Comparison of ENCODE assay signal across 29 cellular contexts in the genomic region with DNA sequence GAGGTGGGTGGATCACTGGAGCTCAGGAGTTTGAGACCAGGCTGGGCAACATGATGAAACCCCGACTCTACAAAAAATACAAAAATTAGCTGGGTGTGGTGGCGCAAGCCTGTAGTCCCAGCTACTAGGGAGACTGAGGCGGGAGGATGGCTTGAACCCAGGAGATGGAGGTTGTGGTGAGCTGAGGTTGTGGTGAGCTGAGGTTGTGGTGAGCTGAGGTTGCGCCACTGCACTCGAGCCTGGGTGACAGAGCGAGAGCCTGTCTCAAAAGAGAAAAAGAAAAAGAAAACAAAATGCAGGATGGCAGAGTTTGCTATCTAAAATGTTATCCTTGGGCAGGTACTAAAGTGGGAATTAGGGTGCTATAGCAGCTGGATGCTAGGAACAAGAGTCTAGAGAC. TPM values are rescaled to one million over a fixed set of nuclear protein-coding genes. Genes with fewer than 3 reads are reported as not detected.
DNase-seq lines count a peak whose midpoint lies in the region; ATAC-seq, FAIRE-seq and TF ChIP-seq lines count a peak whose summit lies in the region.
"Had no signal": no experiment of that assay in that cellular context is flagged by ENCODE, and none has a peak within 500 bp of the region (broad histone marks: within the 10 kb centered on the region; RNA-seq: fewer than 3 reads in every experiment).

No MANE protein-coding gene starts in this region.

- TF ChIP-seq RAD21 in A549 (conservative IDR thresholded peaks at IDR 0.05 in 1 of 2, IDR thresholded peaks at IDR 0.05 in 1 of 2): no peak

- H3K27ac Mint-ChIP-seq in T-helper 1 cell treated with Interleukin-12 subunit alpha and Interleukin-12 subunit beta and Interleukin-4 antibody, amounts not matched to agents 30 μg/mL and 1 μg/mL, for 36 hours: peak overlapping the region; percentile 52
- peak overlapping the region; percentile 29 for H3K27ac Mint-ChIP-seq in neural progenitor cell
- no peak overlapping the region for H3K27ac Mint-ChIP-seq in CD4-positive, alpha-beta T cell
- H3K27ac Mint-ChIP-seq: GM23338, IgD-negative memory B cell had no signal

- no peaks in the 10 kb centered on the region for H3K36me3 Mint-ChIP-seq in T-helper 1 cell treated with Interleukin-12 subunit alpha and Interleukin-12 subunit beta and Interleukin-4 antibody, amounts not matched to agents 30 μg/mL and 1 μg/mL, for 36 hours (ENCODE audit: low read depth)
- peaks cover 3% of the 10 kb centered on the region for H3K36me3 Mint-ChIP-seq in neural progenitor cell
- no peaks in the 10 kb centered on the region for H3K36me3 Mint-ChIP-seq in CD4-positive, alpha-beta T cell (ENCODE audit: low read depth)
- H3K36me3 Mint-ChIP-seq: naive thymus-derived CD4-positive, alpha-beta T cell had no signal

- H3K79me2 ChIP-seq in neural progenitor cell (ENCODE audit: low read depth): no peaks in the 10 kb centered on the region

- no peaks in the 10 kb centered on the region for H3K27me3 Mint-ChIP-seq in T-helper 1 cell treated with Interleukin-12 subunit alpha and Interleukin-12 subunit beta and Interleukin-4 antibody, amounts not matched to agents 30 μg/mL and 1 μg/mL, for 36 hours (ENCODE audit: low read depth)
- H3K27me3 Mint-ChIP-seq in neural progenitor cell (ENCODE audit: insufficient read depth, low read depth): peaks cover 2% of the 10 kb centered on the region
- H3K27me3 Mint-ChIP-seq in CD4-positive, alpha-beta T cell: no peaks in the 10 kb centered on the region
- H3K27me3 Mint-ChIP-seq: naive thymus-derived CD4-positive, alpha-beta T cell had no signal

- FAIRE-seq in A549 (lab: Jason Lieb, UNC): no peak
- FAIRE-seq: D721Med had no signal

- no peak overlapping the region for H3K9ac ChIP-seq in neural progenitor cell

- no peak overlapping the region for H2AFZ ChIP-seq in neural progenitor cell (replicated peaks)
- H2AFZ ChIP-seq: GM23338 had no signal

- CTCF ChIA-PET in A549 (lab: Yijun Ruan, JAX): interaction anchor here (0.8 to 2.1 kb wide), 3 partner anchors 11 to 44 kb away, joined by 3 to 15 read pairs (median 11); a partner anchor contains a TSS
- CTCF ChIA-PET in Panc1 (lab: Charles Lee): interaction anchor here (1.3 kb wide), 1 partner anchor 44 kb away, joined by 6 read pairs; no protein-coding TSS in a partner anchor
- CTCF ChIA-PET in CD4-positive, alpha-beta T cell (lab: Charles Lee): no interaction called here

- H3K4me2 ChIP-seq in A549: no peak overlapping the region
- H3K4me2 ChIP-seq in neural progenitor cell: no peak overlapping the region
- H3K4me2 ChIP-seq: GM23338 had no signal

- no peak for ATAC-seq in A549
- ATAC-seq in Panc1: no peak
- ATAC-seq in CD4-positive, alpha-beta T cell (ENCODE audit: poor library complexity): no peak
- ATAC-seq in HG03175 (IDR thresholded peaks at IDR 0.05; ENCODE audit: unreplicated experiment): no peak
- ATAC-seq: GM23338; heart left ventricle; lower lobe of right lung; naive thymus-derived CD4-positive, alpha-beta T cell; psoas muscle; sciatic nerve had no signal

- H3K27me3 ChIP-seq in Panc1 (ENCODE audit: control insufficient read depth, insufficient read depth, low read length) (no peaks in the 10 kb centered on the region), neural progenitor cell (peaks cover 8% of the 10 kb centered on the region)
- H3K27me3 ChIP-seq in CD4-positive, alpha-beta T cell (ENCODE audit: control insufficient read depth, insufficient read depth, low read length): no peaks in the 10 kb centered on the region
- H3K27me3 ChIP-seq: esophagus muscularis mucosa, heart left ventricle, tibial nerve had no signal

- peaks cover 74% of the 10 kb centered on the region for H3K4me1 ChIP-seq in A549
- H3K4me1 ChIP-seq in Panc1 (ENCODE audit: control insufficient read depth, insufficient read depth, low read length): peaks cover 71% of the 10 kb centered on the region
- H3K4me1 ChIP-seq in neural progenitor cell: peaks cover 6% of the 10 kb centered on the region
- H3K4me1 ChIP-seq: esophagus muscularis mucosa, heart left ventricle, lower lobe of right lung, psoas muscle had no signal

- TF ChIP-seq POLR2A in A549 (IDR thresholded peaks at IDR 0.05; ENCODE audit: low read length): no peak

- H3F3A ChIP-seq in neural progenitor cell (ENCODE audit: low read depth): no peaks in the 10 kb centered on the region

- H3K27ac ChIP-seq in A549 (peak overlapping the region; percentile 85 to 90), Panc1 (ENCODE audit: low read length) (peak overlapping the region; percentile 97), neural progenitor cell (no peak overlapping the region)
- no peak overlapping the region for H3K27ac ChIP-seq in CD4-positive, alpha-beta T cell (ENCODE audit: low read depth, low read length)
- H3K27ac ChIP-seq: esophagus muscularis mucosa, heart left ventricle, lower lobe of right lung, psoas muscle, tibial nerve had no signal

- peaks cover 14% of the 10 kb centered on the region for H3K4me1 Mint-ChIP-seq in T-helper 1 cell treated with Interleukin-12 subunit alpha and Interleukin-12 subunit beta and Interleukin-4 antibody, amounts not matched to agents 30 μg/mL and 1 μg/mL, for 36 hours (ENCODE audit: low read depth)
- peaks cover 11% of the 10 kb centered on the region for H3K4me1 Mint-ChIP-seq in neural progenitor cell
- peaks cover 6% of the 10 kb centered on the region for H3K4me1 Mint-ChIP-seq in CD4-positive, alpha-beta T cell (ENCODE audit: low read depth)
- H3K4me1 Mint-ChIP-seq: IgD-negative memory B cell had no signal

- H3K36me3 ChIP-seq in Panc1 (ENCODE audit: control insufficient read depth, insufficient read depth, low read length) (no peaks in the 10 kb centered on the region), neural progenitor cell (no peaks in the 10 kb centered on the region)
- H3K36me3 ChIP-seq: esophagus muscularis mucosa, heart left ventricle, lower lobe of right lung, tibial nerve had no signal

- POLR2A ChIA-PET in A549 (lab: Yijun Ruan, JAX) (interaction anchor here (1.5 to 1.6 kb wide), 2 partner anchors 11 to 93 kb away, joined by 5 to 8 read pairs; a partner anchor contains a TSS), Panc1 (lab: Charles Lee) (interaction anchor here (0.6 to 1.2 kb wide), 2 partner anchors 11 to 79 kb away, joined by 3 to 16 read pairs; a partner anchor contains a TSS)
- POLR2A ChIA-PET in CD4-positive, alpha-beta T cell (lab: Charles Lee): interaction anchor here (1.2 kb wide), 1 partner anchor 42 kb away, joined by 4 read pairs; no protein-coding TSS in a partner anchor

- no peaks in the 10 kb centered on the region for H3K9me3 ChIP-seq in A549
- no peaks in the 10 kb centered on the region for H3K9me3 ChIP-seq in Panc1 (ENCODE audit: control insufficient read depth, insufficient read depth, low read depth, low read length)
- no peaks in the 10 kb centered on the region for H3K9me3 ChIP-seq in neural progenitor cell (ENCODE audit: low read depth)
- H3K9me3 ChIP-seq in CD4-positive, alpha-beta T cell (ENCODE audit: control insufficient read depth, low read length): no peaks in the 10 kb centered on the region
- H3K9me3 ChIP-seq: esophagus muscularis mucosa, heart left ventricle, lower lobe of right lung, psoas muscle, tibial nerve had no signal

- H3K4me3 Mint-ChIP-seq in T-helper 1 cell treated with Interleukin-12 subunit alpha and Interleukin-12 subunit beta and Interleukin-4 antibody, amounts not matched to agents 30 μg/mL and 1 μg/mL, for 36 hours: peak overlapping the region; percentile 4
- H3K4me3 Mint-ChIP-seq in neural progenitor cell: no peak overlapping the region
- H3K4me3 Mint-ChIP-seq in CD4-positive, alpha-beta T cell: no peak overlapping the region
- H3K4me3 Mint-ChIP-seq: GM23338, IgD-negative memory B cell had no signal

- intact Hi-C loops in Panc1 (cut with micrococcal nuclease; ENCODE audit: unreplicated experiment): no loop called here
- intact Hi-C loops in CD4-positive, alpha-beta T cell (cut with DNase I, micrococcal nuclease): no loop called here

- 94% methylated on average over 6 of the region's 6 CpGs for WGBS in A549 (ENCODE audit: missing lambda C conversion rate)

- H4K20me1 ChIP-seq in neural progenitor cell (ENCODE audit: low read depth): no peaks in the 10 kb centered on the region

- H3K4me3 ChIP-seq in A549 (no peak overlapping the region), Panc1 (ENCODE audit: low read depth in 2 of 2, low read length in 2 of 2) (no peak overlapping the region), neural progenitor cell (no peak overlapping the region)
- H3K4me3 ChIP-seq: esophagus muscularis mucosa, GM23338, heart left ventricle, lower lobe of right lung, psoas muscle, tibial nerve had no signal

- in situ Hi-C loops in Panc1 (cut with HindIII; ENCODE audit: low pct_unique_long_range_greater_than_20kb, low sequenced_read_pairs): no loop called here

- no peaks in the 10 kb centered on the region for H3K9me3 Mint-ChIP-seq in T-helper 1 cell treated with Interleukin-12 subunit alpha and Interleukin-12 subunit beta and Interleukin-4 antibody, amounts not matched to agents 30 μg/mL and 1 μg/mL, for 36 hours
- no peaks in the 10 kb centered on the region for H3K9me3 Mint-ChIP-seq in neural progenitor cell
- no peaks in the 10 kb centered on the region for H3K9me3 Mint-ChIP-seq in CD4-positive, alpha-beta T cell
- H3K9me3 Mint-ChIP-seq: GM23338; HFFc6; IgD-negative memory B cell; naive thymus-derived CD4-positive, alpha-beta T cell had no signal

- DNase-seq in T-helper 1 cell: no peak
- no peak for DNase-seq in A549 (ENCODE audit: low read depth in 1 of 2, low spot score in 1 of 2)
- no peak for DNase-seq in Panc1 (ENCODE audit: low read depth, low spot score)
- no peak for DNase-seq in neural progenitor cell (ENCODE audit: low spot score)
- no peak for DNase-seq in glomerular visceral epithelial cell (ENCODE audit: extremely low spot score)
- no peak for DNase-seq in CD4-positive, alpha-beta T cell
- DNase-seq: activated CD4-positive, CD25-positive, alpha-beta regulatory T cell treated with anti-CD3 and anti-CD28 coated beads, Interleukin-2, amount 50 U/mL, for 72 hours; activated naive CD4-positive, alpha-beta T cell; foreskin fibroblast; heart left ventricle; HFFc6; lower lobe of right lung; naive thymus-derived CD4-positive, alpha-beta T cell; NCI-H1105; NCI-H1930; NCI-H524; occipital lobe; psoas muscle; SHP77; stimulated activated CD4-positive, alpha-beta T cell treated with anti-CD3 and anti-CD28 coated beads, Interleukin-12 subunit alpha, Interleukin-12 subunit beta, amount 100 ng/mL, for 4 hours; stimulated activated CD4-positive, alpha-beta T cell treated with anti-CD3 and anti-CD28 coated beads, Interleukin-2, amount 100 ng/mL, for 48 hours had no signal

- no peak for TF ChIP-seq EP300 in A549 (IDR thresholded peaks at IDR 0.05)

- no peak for TF ChIP-seq CTCF in A549 (IDR thresholded peaks at IDR 0.05)
- TF ChIP-seq CTCF in Panc1 (IDR thresholded peaks at IDR 0.05): no peak
- TF ChIP-seq CTCF in neural progenitor cell (IDR thresholded peaks at IDR 0.05): no peak
- TF ChIP-seq CTCF in CD4-positive, alpha-beta T cell (IDR thresholded peaks at IDR 0.05): no peak

- no TSS peak for BruUV-seq in Panc1 (replicated peaks; lab: Mats Ljungman, UMichigan)

RNA-seq across cellular contexts. Expression of a gene that starts 10.8 kb away (rescaled TPM):
- 296 and 321 TPM in 2 replicates for polyA plus RNA-seq in A549 (2011; rRNA removed)
- 275 and 331 TPM in 2 replicates for polyA plus RNA-seq in A549 (2012; cell fraction: cytosol; rRNA removed)
- 582 and 654 TPM in 2 replicates for polyA plus RNA-seq in A549 (2012; cell fraction: nucleus; rRNA removed)
- polyA plus RNA-seq in A549 (2017; fragmentation: RNase III; extraction: RNeasy Plus Mini Kit Qiagen cat#74134 plus additional on column Dnase treatment): 173 to 207 TPM (median 197 TPM) in 3 replicates
- 913 and 975 TPM in 2 replicates for polyA minus RNA-seq in A549 (2011; rRNA and poly(A)+ RNA removed)
- 648 TPM for total RNA-seq in Panc1 (2021; ENCODE audit: unreplicated experiment)
- polyA plus RNA-seq in Panc1 (2012; ENCODE audit: insufficient read length): 548 TPM
- total RNA-seq in neural progenitor cell (ENCODE audit: low replicate concordance): not detected in 2 replicates
- under 1 TPM; 0.14 to 0.47 TPM for total RNA-seq in CD4-positive, alpha-beta T cell
- polyA plus RNA-seq: IgD-negative memory B cell had no signal

Comparison
In these comparisons a context has a peak if more than half of its experiments do, and no peak if none do; other contexts are left out.
1. H3K27ac ChIP-seq: peak in A549 (2 of 2) and Panc1 (single experiment); none in neural progenitor cell (single experiment) and CD4-positive, alpha-beta T cell (single experiment).
2. RNA of a gene that starts 10.8 kb away (total RNA-seq): 648 TPM in Panc1 (single experiment); 0.14 to 0.47 TPM in CD4-positive, alpha-beta T cell and not detected in neural progenitor cell; every median in the first group is over 100 times any median in the second.